Comparison of ENCODE assay signal across 29 cellular contexts in the genomic region with DNA sequence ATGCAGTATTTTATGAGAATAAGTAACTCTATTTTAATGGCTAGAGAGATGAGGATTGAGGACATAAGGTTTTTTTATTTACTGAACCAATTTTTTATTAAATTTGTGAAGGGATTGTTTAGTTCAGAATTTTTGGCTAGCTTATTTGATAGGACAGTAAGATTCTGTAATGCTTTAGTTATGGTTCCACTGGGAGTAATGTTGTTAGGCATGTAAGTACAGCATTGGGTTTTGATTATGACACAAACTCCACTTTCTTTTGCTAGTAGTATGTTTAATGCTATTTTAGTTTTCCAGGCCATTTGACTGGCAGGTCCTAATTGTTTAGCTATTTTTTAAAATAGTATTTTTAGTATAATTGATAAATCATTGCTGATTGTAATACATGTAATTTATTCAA. TPM values are rescaled to one million over a fixed set of nuclear protein-coding genes. Genes with fewer than 3 reads are reported as not detected.
"Had no signal": no experiment of that assay in that cellular context is flagged by ENCODE, and none has a peak within 500 bp of the region (broad histone marks: within the 10 kb centered on the region; RNA-seq: fewer than 3 reads in every experiment).

No MANE protein-coding gene starts in this region.

- H3K9me3 ChIP-seq: esophagus squamous epithelium, gastrocnemius medialis, heart right ventricle, left lung, lower lobe of right lung had no signal

- H3K27me3 ChIP-seq: gastrocnemius medialis, heart right ventricle, left lung had no signal

- DNase-seq: cortex of kidney; effector CD8-positive, alpha-beta T cell; effector memory CD8-positive, alpha-beta T cell; endodermal cell; erythroblast; esophagus squamous epithelium; foreskin melanocyte; gastrocnemius medialis; glutamatergic neuron; head of caudate nucleus; heart right ventricle; hippocampal formation; left cardiac atrium; left lung; left ventricle myocardium superior; lower lobe of right lung; mesendoderm; midbrain had no signal

- H3K4me1 ChIP-seq: esophagus squamous epithelium, left lung, lower lobe of right lung had no signal

- H3K4me3 ChIP-seq: esophagus squamous epithelium, gastrocnemius medialis, heart right ventricle, left lung, lower lobe of right lung had no signal

- H3K36me3 ChIP-seq: esophagus squamous epithelium, gastrocnemius medialis, heart right ventricle, left lung, lower lobe of right lung had no signal

- H3K27ac ChIP-seq: epithelial cell of prostate, esophagus squamous epithelium, heart right ventricle, left lung, lower lobe of right lung had no signal

RNA-seq across cellular contexts. Expression of gene LRRC10, which starts 33.8 kb away (rescaled TPM):
- total RNA-seq: cerebellum, dermis microvascular lymphatic vessel endothelial cell, endodermal cell, esophagus mucosa, esophagus squamous epithelium, fibroblast of lung, gastrocnemius medialis, glomerular endothelial cell, kidney epithelial cell, left lung, lower leg skin, lower lobe of right lung, lung microvascular endothelial cell, mononuclear cell, mucosa of gallbladder had no signal

RNA-seq across cellular contexts. Expression of gene BEST3, which starts 54.6 kb away (rescaled TPM):
- total RNA-seq: endodermal cell, esophagus mucosa, esophagus squamous epithelium, fibroblast of lung, left lung, lower lobe of right lung had no signal
